In the genomic region with DNA sequence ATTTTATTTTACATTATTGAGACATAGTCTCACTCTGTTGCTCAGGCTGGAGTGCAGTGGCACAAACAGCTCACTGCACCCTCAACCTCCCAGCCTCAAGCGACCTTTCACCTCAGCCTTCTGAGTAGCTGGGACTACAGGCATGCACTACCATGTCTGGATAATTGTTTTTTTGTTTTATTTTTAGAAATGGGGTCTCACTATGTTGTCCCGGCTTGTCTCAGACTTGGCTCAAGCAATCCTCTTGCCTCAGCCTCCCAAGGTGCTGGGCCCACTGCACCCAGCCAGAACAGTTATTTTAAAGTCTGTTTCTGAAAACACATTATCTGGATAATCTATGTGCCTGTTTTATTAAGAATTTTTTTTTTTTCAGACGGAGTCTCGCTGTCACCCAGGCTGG, we compare ENCODE assay signal across 39 cellular contexts.
"Had no signal": no experiment of that assay in that cellular context is flagged by ENCODE, and none has a peak within 500 bp of the region (broad histone marks: within the 10 kb centered on the region; RNA-seq: fewer than 3 reads in every experiment).

No MANE protein-coding gene starts in this region.

- H3K4me1 ChIP-seq: adrenal gland, ascending aorta, breast epithelium had no signal

- FAIRE-seq: astrocyte, bronchial epithelial cell had no signal

- H3K27me3 Mint-ChIP-seq: activated naive CD4-positive, alpha-beta T cell treated with anti-CD3 and anti-CD28 coated beads, Interleukin-2, amount 10 ng/mL, durations not matched to agents 7 days and 5 days; activated naive CD4-positive, alpha-beta T cell treated with anti-CD3 and anti-CD28 coated beads, Interleukin-2, amount 50 U/mL, for 24 hours; activated naive CD8-positive, alpha-beta T cell; activated naive CD8-positive, alpha-beta T cell treated with anti-CD3 and anti-CD28 coated beads for 36 hours; activated naive CD8-positive, alpha-beta T cell treated with anti-CD3 and anti-CD28 coated beads, Interleukin-2, amount 10 ng/mL, durations not matched to agents 7 days and 5 days; activated naive CD8-positive, alpha-beta T cell treated with anti-CD3 and anti-CD28 coated beads, Interleukin-2, amount 50 U/mL, for 24 hours; activated T-cell treated with anti-CD3 and anti-CD28 coated beads, Interleukin-2, amount 50 U/mL, for 24 hours; activated T-helper 17 cell treated with anti-CD3 and anti-CD28 coated beads, Interleukin-2, amount 50 U/mL, for 72 hours; brain; central memory CD8-positive, alpha-beta T cell had no signal

- H3K9me3 Mint-ChIP-seq: central memory CD8-positive, alpha-beta T cell had no signal

- H3K4me3 Mint-ChIP-seq: activated naive CD4-positive, alpha-beta T cell treated with anti-CD3 and anti-CD28 coated beads for 36 hours; activated naive CD4-positive, alpha-beta T cell treated with anti-CD3 and anti-CD28 coated beads, Interleukin-2, amount 10 ng/mL, durations not matched to agents 7 days and 5 days; activated naive CD4-positive, alpha-beta T cell treated with anti-CD3 and anti-CD28 coated beads, Interleukin-2, amount 50 U/mL, for 24 hours; activated naive CD8-positive, alpha-beta T cell; activated naive CD8-positive, alpha-beta T cell treated with anti-CD3 and anti-CD28 coated beads for 36 hours; activated naive CD8-positive, alpha-beta T cell treated with anti-CD3 and anti-CD28 coated beads, Interleukin-2, amount 10 ng/mL, durations not matched to agents 7 days and 5 days; activated naive CD8-positive, alpha-beta T cell treated with anti-CD3 and anti-CD28 coated beads, Interleukin-2, amount 50 U/mL, for 24 hours; activated T-cell treated with anti-CD3 and anti-CD28 coated beads, Interleukin-2, amount 50 U/mL, for 24 hours; activated T-cell treated with anti-CD3 and anti-CD28 coated beads, Interleukin-2, amount 50 U/mL, for 4 hours; activated T-cell treated with anti-CD3 and anti-CD28 coated beads, Interleukin-2, amount 50 U/mL, for 72 hours; activated T-helper 1 cell treated with anti-CD3 and anti-CD28 coated beads, Interleukin-12 subunit alpha, Interleukin-12 subunit beta, Interleukin-2, Interleukin-4 antibody, amounts not matched to agents 30 ng/mL and 10 ng/mL and 1 ng/mL, durations not matched to agents 14 hours and 24 hours and 36 hours; activated T-helper 17 cell treated with anti-CD3 and anti-CD28 coated beads, Interleukin-2, amount 50 U/mL, for 72 hours; brain; central memory CD8-positive, alpha-beta T cell had no signal

- H3K27ac Mint-ChIP-seq: activated naive CD4-positive, alpha-beta T cell treated with anti-CD3 and anti-CD28 coated beads for 36 hours; activated naive CD4-positive, alpha-beta T cell treated with anti-CD3 and anti-CD28 coated beads, Interleukin-2, amount 10 ng/mL, durations not matched to agents 7 days and 5 days; activated naive CD4-positive, alpha-beta T cell treated with anti-CD3 and anti-CD28 coated beads, Interleukin-2, amount 50 U/mL, for 24 hours; activated naive CD4-positive, alpha-beta T cell treated with anti-CD3 and anti-CD28 coated beads, Interleukin-2, amount 50 U/mL, for 72 hours; activated naive CD8-positive, alpha-beta T cell treated with anti-CD3 and anti-CD28 coated beads for 36 hours; activated naive CD8-positive, alpha-beta T cell treated with anti-CD3 and anti-CD28 coated beads, Interleukin-2, amount 10 ng/mL, durations not matched to agents 7 days and 5 days; activated naive CD8-positive, alpha-beta T cell treated with anti-CD3 and anti-CD28 coated beads, Interleukin-2, amount 50 U/mL, for 24 hours; activated T-cell treated with anti-CD3 and anti-CD28 coated beads, Interleukin-2, amount 50 U/mL, for 24 hours; activated T-cell treated with anti-CD3 and anti-CD28 coated beads, Interleukin-2, amount 50 U/mL, for 72 hours; activated T-helper 1 cell treated with anti-CD3 and anti-CD28 coated beads, Interleukin-12 subunit alpha, Interleukin-12 subunit beta, Interleukin-2, Interleukin-4 antibody, amounts not matched to agents 30 ng/mL and 10 ng/mL and 1 ng/mL, durations not matched to agents 14 hours and 24 hours and 36 hours; activated T-helper 17 cell treated with anti-CD3 and anti-CD28 coated beads, Interleukin-2, amount 50 U/mL, for 72 hours; activated T-helper 2 cell treated with anti-CD3 and anti-CD28 coated beads, Interferon-gamma antibody, Interleukin-2, Interleukin-4, amounts not matched to agents 10 μg/mL and 5 μg/mL and 100 μg/mL, durations not matched to agents 14 hours and 24 hours and 36 hours; brain had no signal

- DNase-seq: activated effector memory CD4-positive, alpha-beta T cell treated with anti-CD3 and anti-CD28 coated beads, Interleukin-2, amount 50 U/mL, for 16 hours; activated effector memory CD4-positive, alpha-beta T cell treated with Interleukin-2 at 50 U/mL for 16 hours; activated gamma-delta T cell; activated gamma-delta T cell treated with Interleukin-2 at 50 U/mL for 16 hours; activated naive CD4-positive, alpha-beta T cell; activated naive CD4-positive, alpha-beta T cell treated with anti-CD3 and anti-CD28 coated beads for 36 hours; activated naive CD4-positive, alpha-beta T cell treated with anti-CD3 and anti-CD28 coated beads, Interleukin-2, amount 10 ng/mL, durations not matched to agents 7 days and 5 days; activated naive CD4-positive, alpha-beta T cell treated with anti-CD3 and anti-CD28 coated beads, Interleukin-2, amount 50 U/mL, for 16 hours; activated naive CD4-positive, alpha-beta T cell treated with Interleukin-2 at 50 U/mL for 16 hours; activated naive CD8-positive, alpha-beta T cell treated with anti-CD3 and anti-CD28 coated beads for 36 hours; activated naive CD8-positive, alpha-beta T cell treated with anti-CD3 and anti-CD28 coated beads, Interleukin-2, amount 10 ng/mL, durations not matched to agents 7 days and 5 days; activated naive CD8-positive, alpha-beta T cell treated with anti-CD3 and anti-CD28 coated beads, Interleukin-2, amount 50 U/mL, for 24 hours; activated T-cell treated with anti-CD3 and anti-CD28 coated beads, Interleukin-2, amount 50 U/mL, for 24 hours; activated T-cell treated with anti-CD3 and anti-CD28 coated beads, Interleukin-2, amount 50 U/mL, for 4 hours; activated T-cell treated with anti-CD3 and anti-CD28 coated beads, Interleukin-2, amount 50 U/mL, for 48 hours; activated T-cell treated with anti-CD3 and anti-CD28 coated beads, Interleukin-2, amount 50 U/mL, for 72 hours; adrenal gland; amniotic stem cell; amygdala; anterior cingulate cortex; aorta; body of pancreas; brain microvascular endothelial cell; caudate nucleus; central memory CD4-positive, alpha-beta T cell; cerebellar nuclear complex had no signal

- H3K9me3 ChIP-seq: adrenal gland, ascending aorta had no signal

- H3K27ac ChIP-seq: adrenal gland, ascending aorta, body of pancreas, brain microvascular endothelial cell, breast epithelium, cardiac muscle cell had no signal

- H3K27me3 ChIP-seq: adrenal gland, ascending aorta, body of pancreas, brain microvascular endothelial cell, breast epithelium, cardiac muscle cell had no signal

- H3K4me3 ChIP-seq: adrenal gland, ascending aorta, body of pancreas, breast epithelium, cardiac muscle cell had no signal

- ATAC-seq: activated naive CD4-positive, alpha-beta T cell treated with anti-CD3 and anti-CD28 coated beads, Interleukin-2, amount 50 U/mL, for 72 hours; activated naive CD8-positive, alpha-beta T cell treated with anti-CD3 and anti-CD28 coated beads, Interleukin-2, amount 50 U/mL, for 24 hours; activated T-cell treated with anti-CD3 and anti-CD28 coated beads, Interleukin-2, amount 50 U/mL, for 4 hours; activated T-cell treated with anti-CD3 and anti-CD28 coated beads, Interleukin-2, amount 50 U/mL, for 72 hours; activated T-helper 17 cell treated with anti-CD3 and anti-CD28 coated beads, Interleukin-2, amount 50 U/mL, for 72 hours; body of pancreas had no signal

- H3K4me1 Mint-ChIP-seq: activated naive CD4-positive, alpha-beta T cell treated with anti-CD3 and anti-CD28 coated beads, Interleukin-2, amount 10 ng/mL, durations not matched to agents 7 days and 5 days; activated naive CD4-positive, alpha-beta T cell treated with anti-CD3 and anti-CD28 coated beads, Interleukin-2, amount 50 U/mL, for 24 hours; activated naive CD8-positive, alpha-beta T cell treated with anti-CD3 and anti-CD28 coated beads for 36 hours; activated naive CD8-positive, alpha-beta T cell treated with anti-CD3 and anti-CD28 coated beads, Interleukin-2, amount 10 ng/mL, durations not matched to agents 7 days and 5 days; activated naive CD8-positive, alpha-beta T cell treated with anti-CD3 and anti-CD28 coated beads, Interleukin-2, amount 50 U/mL, for 24 hours; activated T-helper 17 cell treated with anti-CD3 and anti-CD28 coated beads, Interleukin-2, amount 50 U/mL, for 72 hours; brain; central memory CD8-positive, alpha-beta T cell had no signal
